ENCODE assay signal across 22 cellular contexts in genomic region chr5:2866622-2867372, GRCh38.
"Had no signal": no experiment of that assay in that cellular context is flagged by ENCODE, and none has a peak within 500 bp of the region (broad histone marks: within the 10 kb centered on the region; RNA-seq: fewer than 3 reads in every experiment).

No MANE protein-coding gene starts in this region.

- DNase-seq: activated B cell treated with CpG ODN at 0.5 μM for 24 hours; activated CD4-positive, alpha-beta memory T cell treated with anti-CD3 and anti-CD28 coated beads, Interleukin-2, amount 10 ng/mL, durations not matched to agents 7 days and 5 days; activated CD4-positive, alpha-beta T cell treated with anti-CD3 and anti-CD28 coated beads for 48 hours; activated naive CD4-positive, alpha-beta T cell; activated naive CD8-positive, alpha-beta T cell treated with anti-CD3 and anti-CD28 coated beads, Interleukin-2, amount 10 ng/mL, durations not matched to agents 7 days and 5 days; activated T-cell treated with anti-CD3 and anti-CD28 coated beads, Interleukin-2, amount 50 U/mL, for 1 hour; colonic mucosa; endodermal cell; foreskin keratinocyte; glutamatergic neuron; hippocampal formation; kidney; left lung; mesenchymal stem cell; naive thymus-derived CD4-positive, alpha-beta T cell; stimulated activated naive CD4-positive, alpha-beta T cell; thyroid gland had no signal

- H3K27me3 Mint-ChIP-seq: activated B cell treated with CpG ODN at 0.5 μM for 24 hours; activated CD4-positive, alpha-beta memory T cell treated with anti-CD3 and anti-CD28 coated beads, Interleukin-2, amount 10 ng/mL, durations not matched to agents 7 days and 5 days; activated naive CD8-positive, alpha-beta T cell treated with anti-CD3 and anti-CD28 coated beads, Interleukin-2, amount 10 ng/mL, durations not matched to agents 7 days and 5 days; activated T-helper 17 cell treated with anti-CD3 and anti-CD28 coated beads, Interleukin-2, amount 50 U/mL, for 72 hours; brain; naive thymus-derived CD4-positive, alpha-beta T cell had no signal

- H3K27me3 ChIP-seq: colonic mucosa, foreskin keratinocyte, left lung, neutrophil, thyroid gland, vagina had no signal

- H3K4me1 Mint-ChIP-seq: activated B cell treated with CpG ODN at 0.5 μM for 24 hours; activated CD4-positive, alpha-beta memory T cell treated with anti-CD3 and anti-CD28 coated beads, Interleukin-2, amount 10 ng/mL, durations not matched to agents 7 days and 5 days; activated naive CD8-positive, alpha-beta T cell treated with anti-CD3 and anti-CD28 coated beads, Interleukin-2, amount 10 ng/mL, durations not matched to agents 7 days and 5 days; activated T-helper 17 cell treated with anti-CD3 and anti-CD28 coated beads, Interleukin-2, amount 50 U/mL, for 72 hours; endodermal cell; naive thymus-derived CD4-positive, alpha-beta T cell had no signal

- H3K4me1 ChIP-seq: colonic mucosa, foreskin keratinocyte, left lung, thyroid gland, vagina had no signal

- H3K27ac Mint-ChIP-seq: activated B cell treated with CpG ODN at 0.5 μM for 24 hours; activated CD4-positive, alpha-beta memory T cell treated with anti-CD3 and anti-CD28 coated beads, Interleukin-2, amount 10 ng/mL, durations not matched to agents 7 days and 5 days; activated naive CD8-positive, alpha-beta T cell treated with anti-CD3 and anti-CD28 coated beads, Interleukin-2, amount 10 ng/mL, durations not matched to agents 7 days and 5 days; activated T-helper 17 cell treated with anti-CD3 and anti-CD28 coated beads, Interleukin-2, amount 50 U/mL, for 72 hours; brain; endodermal cell; naive thymus-derived CD4-positive, alpha-beta T cell had no signal

- H3K27ac ChIP-seq: colonic mucosa, epithelial cell of prostate, foreskin keratinocyte, left lung, neutrophil, thyroid gland, vagina had no signal

- H3K9me3 Mint-ChIP-seq: endodermal cell had no signal

- H3K9me3 ChIP-seq: colonic mucosa, neutrophil, thyroid gland, vagina had no signal

- H3K4me3 Mint-ChIP-seq: activated B cell treated with CpG ODN at 0.5 μM for 24 hours; activated CD4-positive, alpha-beta memory T cell treated with anti-CD3 and anti-CD28 coated beads, Interleukin-2, amount 10 ng/mL, durations not matched to agents 7 days and 5 days; activated naive CD8-positive, alpha-beta T cell treated with anti-CD3 and anti-CD28 coated beads, Interleukin-2, amount 10 ng/mL, durations not matched to agents 7 days and 5 days; activated T-helper 17 cell treated with anti-CD3 and anti-CD28 coated beads, Interleukin-2, amount 50 U/mL, for 72 hours; brain; endodermal cell; naive thymus-derived CD4-positive, alpha-beta T cell had no signal

- H3K36me3 Mint-ChIP-seq: activated naive CD8-positive, alpha-beta T cell treated with anti-CD3 and anti-CD28 coated beads, Interleukin-2, amount 10 ng/mL, durations not matched to agents 7 days and 5 days; brain; naive thymus-derived CD4-positive, alpha-beta T cell had no signal

- H3K36me3 ChIP-seq: colonic mucosa, left lung, neutrophil, thyroid gland, vagina had no signal

- H3K4me3 ChIP-seq: colonic mucosa, left lung, thyroid gland, vagina had no signal

- ATAC-seq: activated T-helper 17 cell treated with anti-CD3 and anti-CD28 coated beads, Interleukin-2, amount 50 U/mL, for 72 hours; foreskin keratinocyte; left lung; naive thymus-derived CD4-positive, alpha-beta T cell had no signal
